Comparison of ENCODE assay signal across 3 cellular contexts in the genomic region with DNA sequence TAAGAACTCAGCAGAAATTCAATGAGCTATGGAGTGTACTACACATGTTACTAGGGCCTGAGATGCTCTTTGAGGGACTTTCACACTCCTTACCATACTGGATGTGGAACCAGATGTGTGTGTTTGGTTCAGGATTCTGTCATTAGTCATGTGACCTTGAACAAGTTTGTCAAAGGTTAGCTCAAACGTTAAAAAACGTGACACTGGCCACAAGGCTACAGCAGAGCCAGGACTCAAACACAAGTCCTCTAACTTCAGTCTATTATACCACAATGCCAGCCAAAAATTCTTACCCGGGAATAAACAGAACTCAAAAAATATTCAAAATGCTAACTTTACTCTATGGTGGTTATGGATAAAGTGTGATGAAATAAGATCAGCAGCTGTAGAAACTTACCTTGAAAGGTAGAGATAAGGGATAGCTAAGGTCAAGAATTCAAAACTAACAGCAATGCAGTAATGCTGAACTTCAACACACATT.
TF ChIP-seq lines count a peak whose summit lies in the region.

No MANE protein-coding gene starts in this region.

TF ChIP-seq in IMR-90, 13 proteins besides CTCF, POLR2A, EP300 and RAD21:
- no peak for TF ChIP-seq FOS (IDR thresholded peaks at IDR 0.05; ENCODE audit: low read depth, low read length)
- TF ChIP-seq, protein P1, sequence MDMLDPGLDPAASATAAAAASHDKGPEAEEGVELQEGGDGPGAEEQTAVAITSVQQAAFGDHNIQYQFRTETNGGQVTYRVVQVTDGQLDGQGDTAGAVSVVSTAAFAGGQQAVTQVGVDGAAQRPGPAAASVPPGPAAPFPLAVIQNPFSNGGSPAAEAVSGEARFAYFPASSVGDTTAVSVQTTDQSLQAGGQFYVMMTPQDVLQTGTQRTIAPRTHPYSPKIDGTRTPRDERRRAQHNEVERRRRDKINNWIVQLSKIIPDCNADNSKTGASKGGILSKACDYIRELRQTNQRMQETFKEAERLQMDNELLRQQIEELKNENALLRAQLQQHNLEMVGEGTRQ (IDR thresholded peaks at IDR 0.05; ENCODE audit: low read depth, low read length), result 0 out of 2 replicates have a peak, but pooled peaks have one; percentile 3
TF ChIP-seq in IMR-90: peak in this region for 1.

TF ChIP-seq in K562, 482 proteins besides CTCF, POLR2A, EP300 and RAD21:
- TF ChIP-seq, protein P2, sequence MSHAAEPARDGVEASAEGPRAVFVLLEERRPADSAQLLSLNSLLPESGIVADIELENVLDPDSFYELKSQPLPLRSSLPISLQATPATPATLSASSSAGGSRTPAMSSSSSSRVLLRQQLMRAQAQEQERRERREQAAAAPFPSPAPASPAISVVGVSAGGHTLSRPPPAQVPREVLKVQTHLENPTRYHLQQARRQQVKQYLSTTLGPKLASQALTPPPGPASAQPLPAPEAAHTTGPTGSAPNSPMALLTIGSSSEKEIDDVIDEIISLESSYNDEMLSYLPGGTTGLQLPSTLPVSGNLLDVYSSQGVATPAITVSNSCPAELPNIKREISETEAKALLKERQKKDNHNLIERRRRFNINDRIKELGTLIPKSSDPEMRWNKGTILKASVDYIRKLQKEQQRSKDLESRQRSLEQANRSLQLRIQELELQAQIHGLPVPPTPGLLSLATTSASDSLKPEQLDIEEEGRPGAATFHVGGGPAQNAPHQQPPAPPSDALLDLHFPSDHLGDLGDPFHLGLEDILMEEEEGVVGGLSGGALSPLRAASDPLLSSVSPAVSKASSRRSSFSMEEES (CRISPR knock-in tag; IDR thresholded peaks at IDR 0.05), result peak; percentile 90
- no peak for TF ChIP-seq PHB2 (IDR thresholded peaks at IDR 0.05; ENCODE audit: low read depth)
- no peak for TF ChIP-seq KLF10 (CRISPR knock-in tag; IDR thresholded peaks at IDR 0.05)
- peak; percentile 44; the same call in 1 of the 2 replicates for TF ChIP-seq RAD51 (IDR thresholded peaks at IDR 0.05; ENCODE audit: borderline replicate concordance, low read depth)
- TF ChIP-seq RFX1 (IDR thresholded peaks at IDR 0.05), result no peak
- TF ChIP-seq, protein P3, sequence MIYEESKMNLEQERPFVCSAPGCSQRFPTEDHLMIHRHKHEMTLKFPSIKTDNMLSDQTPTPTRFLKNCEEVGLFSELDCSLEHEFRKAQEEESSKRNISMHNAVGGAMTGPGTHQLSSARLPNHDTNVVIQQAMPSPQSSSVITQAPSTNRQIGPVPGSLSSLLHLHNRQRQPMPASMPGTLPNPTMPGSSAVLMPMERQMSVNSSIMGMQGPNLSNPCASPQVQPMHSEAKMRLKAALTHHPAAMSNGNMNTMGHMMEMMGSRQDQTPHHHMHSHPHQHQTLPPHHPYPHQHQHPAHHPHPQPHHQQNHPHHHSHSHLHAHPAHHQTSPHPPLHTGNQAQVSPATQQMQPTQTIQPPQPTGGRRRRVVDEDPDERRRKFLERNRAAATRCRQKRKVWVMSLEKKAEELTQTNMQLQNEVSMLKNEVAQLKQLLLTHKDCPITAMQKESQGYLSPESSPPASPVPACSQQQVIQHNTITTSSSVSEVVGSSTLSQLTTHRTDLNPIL (CRISPR knock-in tag; IDR thresholded peaks at IDR 0.05), result no peak
- peak; percentile 36; the same call in 1 of the 2 replicates for TF ChIP-seq ZEB2 (IDR thresholded peaks at IDR 0.05)
- TF ChIP-seq ESRRA (IDR thresholded peaks at IDR 0.05; ENCODE audit: borderline replicate concordance, low read depth), result peak; percentile 65; the same call in 1 of the 2 replicates
- TF ChIP-seq TOE1 (IDR thresholded peaks at IDR 0.05; ENCODE audit: borderline replicate concordance), result peak; percentile 57; the same call in 1 of the 2 replicates
- no peak for TF ChIP-seq TOE1 (CRISPR knock-in tag; IDR thresholded peaks at IDR 0.05; ENCODE audit: borderline replicate concordance, low read depth)
- TF ChIP-seq PHF8 (IDR thresholded peaks at IDR 0.05; ENCODE audit: borderline replicate concordance, low read length), result no peak
- no peak for TF ChIP-seq ZNF212 (CRISPR knock-in tag; IDR thresholded peaks at IDR 0.05)
- peak; percentile 15; the same call in 1 of the 2 replicates for TF ChIP-seq CXXC5 (CRISPR knock-in tag; IDR thresholded peaks at IDR 0.05)
- TF ChIP-seq LEF1 (IDR thresholded peaks at IDR 0.05), result no peak

TF ChIP-seq in HepG2, 621 proteins besides CTCF, POLR2A, EP300 and RAD21 (continues in another document):
- TF ChIP-seq, protein P2 (CRISPR knock-in tag; IDR thresholded peaks at IDR 0.05), result peak; percentile 53; the same call in 1 of the 2 replicates
- TF ChIP-seq, protein P1 (IDR thresholded peaks at IDR 0.05; ENCODE audit: low read depth, low read length), result peak; percentile 59; the same call in 1 of the 2 replicates
- TF ChIP-seq, protein P1 (CRISPR knock-in tag; IDR thresholded peaks at IDR 0.05; ENCODE audit: borderline replicate concordance), result 0 out of 2 replicates have a peak, but pooled peaks have one; percentile 16
- TF ChIP-seq ASH2L (IDR thresholded peaks at IDR 0.05; ENCODE audit: insufficient read length, low read depth, low read length), result peak; percentile 65
- TF ChIP-seq, protein P4, sequence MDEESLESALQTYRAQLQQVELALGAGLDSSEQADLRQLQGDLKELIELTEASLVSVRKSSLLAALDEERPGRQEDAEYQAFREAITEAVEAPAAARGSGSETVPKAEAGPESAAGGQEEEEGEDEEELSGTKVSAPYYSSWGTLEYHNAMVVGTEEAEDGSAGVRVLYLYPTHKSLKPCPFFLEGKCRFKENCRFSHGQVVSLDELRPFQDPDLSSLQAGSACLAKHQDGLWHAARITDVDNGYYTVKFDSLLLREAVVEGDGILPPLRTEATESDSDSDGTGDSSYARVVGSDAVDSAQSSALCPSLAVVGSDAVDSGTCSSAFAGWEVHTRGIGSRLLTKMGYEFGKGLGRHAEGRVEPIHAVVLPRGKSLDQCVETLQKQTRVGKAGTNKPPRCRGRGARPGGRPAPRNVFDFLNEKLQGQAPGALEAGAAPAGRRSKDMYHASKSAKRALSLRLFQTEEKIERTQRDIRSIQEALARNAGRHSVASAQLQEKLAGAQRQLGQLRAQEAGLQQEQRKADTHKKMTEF (CRISPR knock-in tag; IDR thresholded peaks at IDR 0.05), result peak; percentile 42; the same call in 1 of the 2 replicates
- 0 out of 2 replicates have a peak, but pooled peaks have one; percentile 28 for TF ChIP-seq ZSCAN9 (CRISPR knock-in tag; IDR thresholded peaks at IDR 0.05; ENCODE audit: borderline replicate concordance)
- peak; percentile 37 for TF ChIP-seq NR2C2 (CRISPR knock-in tag; IDR thresholded peaks at IDR 0.05; ENCODE audit: borderline replicate concordance)
- peak; percentile 36; the same call in 1 of the 2 replicates for TF ChIP-seq HDAC2 (CRISPR knock-in tag; IDR thresholded peaks at IDR 0.05)
- TF ChIP-seq GFI1 (CRISPR knock-in tag; IDR thresholded peaks at IDR 0.05; ENCODE audit: borderline replicate concordance), result 0 out of 2 replicates have a peak, but pooled peaks have one; percentile 31
- TF ChIP-seq SOX6 (IDR thresholded peaks at IDR 0.05), result no peak
- peak; percentile 38; the same call in 1 of the 2 replicates for TF ChIP-seq SOX6 (CRISPR knock-in tag; IDR thresholded peaks at IDR 0.05)
- TF ChIP-seq ZFYVE20 (CRISPR knock-in tag; IDR thresholded peaks at IDR 0.05; ENCODE audit: borderline replicate concordance, low read depth), result no peak
- no peak for TF ChIP-seq NFE2L2 (IDR thresholded peaks at IDR 0.05; ENCODE audit: low read length)
- no peak for TF ChIP-seq ZSCAN25 (CRISPR knock-in tag; IDR thresholded peaks at IDR 0.05)
- TF ChIP-seq ZNF224 (CRISPR knock-in tag; IDR thresholded peaks at IDR 0.05), result no peak
- peak; percentile 27; the same call in 1 of the 2 replicates for TF ChIP-seq RXRA (CRISPR knock-in tag; IDR thresholded peaks at IDR 0.05)
- TF ChIP-seq MBD4 (IDR thresholded peaks at IDR 0.05; ENCODE audit: borderline replicate concordance, low read length), result no peak
- TF ChIP-seq, protein P5, sequence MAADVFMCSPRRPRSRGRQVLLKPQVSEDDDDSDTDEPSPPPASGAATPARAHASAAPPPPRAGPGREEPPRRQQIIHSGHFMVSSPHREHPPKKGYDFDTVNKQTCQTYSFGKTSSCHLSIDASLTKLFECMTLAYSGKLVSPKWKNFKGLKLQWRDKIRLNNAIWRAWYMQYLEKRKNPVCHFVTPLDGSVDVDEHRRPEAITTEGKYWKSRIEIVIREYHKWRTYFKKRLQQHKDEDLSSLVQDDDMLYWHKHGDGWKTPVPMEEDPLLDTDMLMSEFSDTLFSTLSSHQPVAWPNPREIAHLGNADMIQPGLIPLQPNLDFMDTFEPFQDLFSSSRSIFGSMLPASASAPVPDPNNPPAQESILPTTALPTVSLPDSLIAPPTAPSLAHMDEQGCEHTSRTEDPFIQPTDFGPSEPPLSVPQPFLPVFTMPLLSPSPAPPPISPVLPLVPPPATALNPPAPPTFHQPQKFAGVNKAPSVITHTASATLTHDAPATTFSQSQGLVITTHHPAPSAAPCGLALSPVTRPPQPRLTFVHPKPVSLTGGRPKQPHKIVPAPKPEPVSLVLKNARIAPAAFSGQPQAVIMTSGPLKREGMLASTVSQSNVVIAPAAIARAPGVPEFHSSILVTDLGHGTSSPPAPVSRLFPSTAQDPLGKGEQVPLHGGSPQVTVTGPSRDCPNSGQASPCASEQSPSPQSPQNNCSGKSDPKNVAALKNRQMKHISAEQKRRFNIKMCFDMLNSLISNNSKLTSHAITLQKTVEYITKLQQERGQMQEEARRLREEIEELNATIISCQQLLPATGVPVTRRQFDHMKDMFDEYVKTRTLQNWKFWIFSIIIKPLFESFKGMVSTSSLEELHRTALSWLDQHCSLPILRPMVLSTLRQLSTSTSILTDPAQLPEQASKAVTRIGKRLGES (CRISPR knock-in tag; IDR thresholded peaks at IDR 0.05; ENCODE audit: borderline replicate concordance), result no peak
- TF ChIP-seq CEBPG (CRISPR knock-in tag; IDR thresholded peaks at IDR 0.05), result peak; percentile 44; the same call in 1 of the 2 replicates
- TF ChIP-seq SOX5 (CRISPR knock-in tag; IDR thresholded peaks at IDR 0.05; ENCODE audit: borderline replicate concordance), result peak; percentile 57; the same call in 1 of the 2 replicates
- peak; percentile 38; the same call in 1 of the 2 replicates for TF ChIP-seq ZNF644 (CRISPR knock-in tag; IDR thresholded peaks at IDR 0.05; ENCODE audit: low read depth)
- TF ChIP-seq, protein P6, sequence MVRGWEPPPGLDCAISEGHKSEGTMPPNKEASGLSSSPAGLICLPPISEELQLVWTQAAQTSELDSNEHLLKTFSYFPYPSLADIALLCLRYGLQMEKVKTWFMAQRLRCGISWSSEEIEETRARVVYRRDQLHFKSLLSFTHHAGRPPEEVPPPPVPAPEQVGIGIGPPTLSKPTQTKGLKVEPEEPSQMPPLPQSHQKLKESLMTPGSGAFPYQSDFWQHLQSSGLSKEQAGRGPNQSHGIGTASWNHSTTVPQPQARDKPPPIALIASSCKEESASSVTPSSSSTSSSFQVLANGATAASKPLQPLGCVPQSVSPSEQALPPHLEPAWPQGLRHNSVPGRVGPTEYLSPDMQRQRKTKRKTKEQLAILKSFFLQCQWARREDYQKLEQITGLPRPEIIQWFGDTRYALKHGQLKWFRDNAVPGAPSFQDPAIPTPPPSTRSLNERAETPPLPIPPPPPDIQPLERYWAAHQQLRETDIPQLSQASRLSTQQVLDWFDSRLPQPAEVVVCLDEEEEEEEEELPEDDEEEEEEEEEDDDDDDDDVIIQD (CRISPR knock-in tag; IDR thresholded peaks at IDR 0.05; ENCODE audit: low read depth), result peak; percentile 40; the same call in 1 of the 2 replicates
- TF ChIP-seq TEAD3 (CRISPR knock-in tag; optimal IDR thresholded peaks at IDR 0.05; ENCODE audit: borderline replicate concordance), result peak; percentile 44
- TF ChIP-seq, protein P7, sequence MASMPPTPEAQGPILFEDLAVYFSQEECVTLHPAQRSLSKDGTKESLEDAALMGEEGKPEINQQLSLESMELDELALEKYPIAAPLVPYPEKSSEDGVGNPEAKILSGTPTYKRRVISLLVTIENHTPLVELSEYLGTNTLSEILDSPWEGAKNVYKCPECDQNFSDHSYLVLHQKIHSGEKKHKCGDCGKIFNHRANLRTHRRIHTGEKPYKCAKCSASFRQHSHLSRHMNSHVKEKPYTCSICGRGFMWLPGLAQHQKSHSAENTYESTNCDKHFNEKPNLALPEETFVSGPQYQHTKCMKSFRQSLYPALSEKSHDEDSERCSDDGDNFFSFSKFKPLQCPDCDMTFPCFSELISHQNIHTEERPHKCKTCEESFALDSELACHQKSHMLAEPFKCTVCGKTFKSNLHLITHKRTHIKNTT (CRISPR knock-in tag; IDR thresholded peaks at IDR 0.05), result no peak
- TF ChIP-seq, protein P8, sequence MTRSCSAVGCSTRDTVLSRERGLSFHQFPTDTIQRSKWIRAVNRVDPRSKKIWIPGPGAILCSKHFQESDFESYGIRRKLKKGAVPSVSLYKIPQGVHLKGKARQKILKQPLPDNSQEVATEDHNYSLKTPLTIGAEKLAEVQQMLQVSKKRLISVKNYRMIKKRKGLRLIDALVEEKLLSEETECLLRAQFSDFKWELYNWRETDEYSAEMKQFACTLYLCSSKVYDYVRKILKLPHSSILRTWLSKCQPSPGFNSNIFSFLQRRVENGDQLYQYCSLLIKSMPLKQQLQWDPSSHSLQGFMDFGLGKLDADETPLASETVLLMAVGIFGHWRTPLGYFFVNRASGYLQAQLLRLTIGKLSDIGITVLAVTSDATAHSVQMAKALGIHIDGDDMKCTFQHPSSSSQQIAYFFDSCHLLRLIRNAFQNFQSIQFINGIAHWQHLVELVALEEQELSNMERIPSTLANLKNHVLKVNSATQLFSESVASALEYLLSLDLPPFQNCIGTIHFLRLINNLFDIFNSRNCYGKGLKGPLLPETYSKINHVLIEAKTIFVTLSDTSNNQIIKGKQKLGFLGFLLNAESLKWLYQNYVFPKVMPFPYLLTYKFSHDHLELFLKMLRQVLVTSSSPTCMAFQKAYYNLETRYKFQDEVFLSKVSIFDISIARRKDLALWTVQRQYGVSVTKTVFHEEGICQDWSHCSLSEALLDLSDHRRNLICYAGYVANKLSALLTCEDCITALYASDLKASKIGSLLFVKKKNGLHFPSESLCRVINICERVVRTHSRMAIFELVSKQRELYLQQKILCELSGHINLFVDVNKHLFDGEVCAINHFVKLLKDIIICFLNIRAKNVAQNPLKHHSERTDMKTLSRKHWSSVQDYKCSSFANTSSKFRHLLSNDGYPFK (CRISPR knock-in tag; IDR thresholded peaks at IDR 0.05; ENCODE audit: borderline replicate concordance), result no peak
- 0 out of 2 replicates have a peak, but pooled peaks have one; percentile 54 for TF ChIP-seq ZBTB42 (CRISPR knock-in tag; IDR thresholded peaks at IDR 0.05)
